17 cellular contexts compared by ENCODE assay signal in genomic region chr6:160085226-160085625, GRCh38. TPM values are rescaled to one million over a fixed set of nuclear protein-coding genes. Genes with fewer than 3 reads are reported as not detected.
DNase-seq lines count a peak whose midpoint lies in the region; TF ChIP-seq lines count a peak whose summit lies in the region.
"Had no signal": no experiment of that assay in that cellular context is flagged by ENCODE, and none has a peak within 500 bp of the region (broad histone marks: within the 10 kb centered on the region; RNA-seq: fewer than 3 reads in every experiment).

No MANE protein-coding gene starts in this region.

- H3K36me3 ChIP-seq in osteoblast (ENCODE audit: insufficient read depth, low read length): peaks cover 60% of the 10 kb centered on the region

- H3K4me3 ChIP-seq in osteoblast (ENCODE audit: insufficient read depth, low read length): no peak overlapping the region
- H3K4me3 ChIP-seq: Peyer's patch had no signal

- no peaks in the 10 kb centered on the region for H3K79me2 ChIP-seq in osteoblast (ENCODE audit: insufficient read depth, low read length)

- no peaks in the 10 kb centered on the region for H3K27me3 ChIP-seq in osteoblast (ENCODE audit: insufficient read depth, low read length)
- H3K27me3 ChIP-seq: Peyer's patch had no signal

- peak overlapping the region; percentile 46 for H3K27ac ChIP-seq in VCaP
- no peak overlapping the region for H3K27ac ChIP-seq in osteoblast (ENCODE audit: low read depth, low read length)
- H3K27ac ChIP-seq: Peyer's patch had no signal

- no peaks in the 10 kb centered on the region for H3K9me3 Mint-ChIP-seq in activated T-cell treated with anti-CD3 and anti-CD28 coated beads, Interleukin-2, amount 50 U/mL, for 24 hours
- H3K9me3 Mint-ChIP-seq in immature natural killer cell: no peaks in the 10 kb centered on the region
- H3K9me3 Mint-ChIP-seq: CD4-positive, alpha-beta memory T cell had no signal

- no peak for DNase-seq in activated T-cell treated with anti-CD3 and anti-CD28 coated beads, Interleukin-2, amount 50 U/mL, for 24 hours
- DNase-seq in activated T-cell treated with anti-CD3 and anti-CD28 coated beads, Interleukin-2, amount 50 U/mL, for 48 hours: no peak
- no peak for DNase-seq in immature natural killer cell
- peak; percentile 72 for DNase-seq in osteoblast (ENCODE audit: insufficient read length, low spot score, missing footprints)
- no peak for DNase-seq in AG08395 (ENCODE audit: low spot score)
- no peak for DNase-seq in NCI-H345 treated with DMSO at 0.1 percent for 48 hours (lab: John Stamatoyannopoulos, UW; ENCODE audit: unreplicated experiment)
- DNase-seq in NCI-H2029 (lab: John Stamatoyannopoulos, UW): no peak
- DNase-seq: CD4-positive, alpha-beta memory T cell; DND-41; GDM1; HCEC 1CT; MV-4-11; NCI-H1417 treated with DMSO at 0.1 percent for 48 hours; NCI-H2029 treated with DMSO at 0.1 percent for 48 hours; NCI-H510A treated with DMSO at 0.1 percent for 48 hours; Peyer's patch had no signal

- no peak overlapping the region for H3K4me2 ChIP-seq in osteoblast (ENCODE audit: insufficient read depth, low read length)

- peaks cover 97% of the 10 kb centered on the region for H3K36me3 Mint-ChIP-seq in activated T-cell treated with anti-CD3 and anti-CD28 coated beads, Interleukin-2, amount 50 U/mL, for 24 hours (ENCODE audit: low read depth)
- peaks cover 33 to 84% (median 48%) of the 10 kb centered on the region in 3 donors for H3K36me3 Mint-ChIP-seq in immature natural killer cell

- peaks cover 15% of the 10 kb centered on the region for H3K4me1 Mint-ChIP-seq in activated T-cell treated with anti-CD3 and anti-CD28 coated beads, Interleukin-2, amount 50 U/mL, for 24 hours (ENCODE audit: low read depth)
- peaks cover 24 to 35% of the 10 kb centered on the region in 2 donors for H3K4me1 Mint-ChIP-seq in immature natural killer cell

- no peak for TF ChIP-seq CTCF in VCaP (conservative IDR thresholded peaks at IDR 0.05)
- no peak for TF ChIP-seq CTCF in osteoblast (IDR thresholded peaks at IDR 0.05; ENCODE audit: extremely low read depth, low read depth, low read length)

- H3K27ac Mint-ChIP-seq in activated T-cell treated with anti-CD3 and anti-CD28 coated beads, Interleukin-2, amount 50 U/mL, for 24 hours: peak overlapping the region; percentile 28
- H3K27ac Mint-ChIP-seq in immature natural killer cell: peak overlapping the region; percentile 60 to 88 (median 80)

- H4K20me1 ChIP-seq in osteoblast (ENCODE audit: insufficient read depth, low read length): no peaks in the 10 kb centered on the region

- no peaks in the 10 kb centered on the region for H3K27me3 Mint-ChIP-seq in activated T-cell treated with anti-CD3 and anti-CD28 coated beads, Interleukin-2, amount 50 U/mL, for 24 hours
- H3K27me3 Mint-ChIP-seq in immature natural killer cell (ENCODE audit: low read depth in 3 of 3): peaks cover 3 to 13% (median 9%) of the 10 kb centered on the region in 3 donors
- H3K27me3 Mint-ChIP-seq: CD4-positive, alpha-beta memory T cell had no signal

- H3K4me1 ChIP-seq in osteoblast (ENCODE audit: insufficient read depth, low read length): peaks cover 7% of the 10 kb centered on the region
- H3K4me1 ChIP-seq: Peyer's patch had no signal

- no peak overlapping the region for H3K4me3 Mint-ChIP-seq in activated T-cell treated with anti-CD3 and anti-CD28 coated beads, Interleukin-2, amount 50 U/mL, for 24 hours
- H3K4me3 Mint-ChIP-seq in immature natural killer cell: peak overlapping the region; percentile 24 to 67 (median 51)

- no peaks in the 10 kb centered on the region for H3K9me3 ChIP-seq in osteoblast (ENCODE audit: low read depth, low read length)
- H3K9me3 ChIP-seq: Peyer's patch had no signal

- no peak overlapping the region for H2AFZ ChIP-seq in osteoblast (ENCODE audit: low read length)

RNA-seq across cellular contexts. Expression of gene SLC22A1, which starts 36.4 kb away (rescaled TPM):
- polyA plus RNA-seq in immature natural killer cell: 1 to 10 TPM in 1 of 3 donors, under 1 TPM in 1, not detected in 1; 0.44 to 2.1 TPM
- total RNA-seq in osteoblast: 0.72 and 1.2 TPM in 2 replicates
